ENCODE assay signal across 8 cellular contexts in genomic region chr22:26502688-26503561, GRCh38. TPM values are rescaled to one million over a fixed set of nuclear protein-coding genes. Genes with fewer than 3 reads are reported as not detected.
DNase-seq lines count a peak whose midpoint lies in the region; ATAC-seq, FAIRE-seq and TF ChIP-seq lines count a peak whose summit lies in the region.

No MANE protein-coding gene starts in this region.

- H3K27me3 ChIP-seq in OCI-LY3 (ENCODE audit: low read depth, low read length), result no peaks in the 10 kb centered on the region
- H3K27me3 ChIP-seq in foreskin keratinocyte, result no peaks in the 10 kb centered on the region

- no peaks in the 10 kb centered on the region for H4K20me1 ChIP-seq in OCI-LY3 (ENCODE audit: insufficient read depth, low read length)

- no peak for TF ChIP-seq POLR2A in H54 (IDR thresholded peaks at IDR 0.05; ENCODE audit: low read depth, low read length)

- peak overlapping the region; percentile 78 for H3K27ac Mint-ChIP-seq in activated T-helper 1 cell treated with anti-CD3 and anti-CD28 coated beads, Interleukin-12 subunit alpha, Interleukin-12 subunit beta, Interleukin-2, Interleukin-4 antibody, amounts not matched to agents 30 ng/mL and 10 ng/mL and 1 ng/mL, durations not matched to agents 14 hours and 24 hours and 36 hours

- peak overlapping the region; percentile 50 for H3K4me3 Mint-ChIP-seq in activated T-helper 1 cell treated with anti-CD3 and anti-CD28 coated beads, Interleukin-12 subunit alpha, Interleukin-12 subunit beta, Interleukin-2, Interleukin-4 antibody, amounts not matched to agents 30 ng/mL and 10 ng/mL and 1 ng/mL, durations not matched to agents 14 hours and 24 hours and 36 hours

- H3K9me3 Mint-ChIP-seq in activated T-helper 1 cell treated with anti-CD3 and anti-CD28 coated beads, Interleukin-12 subunit alpha, Interleukin-12 subunit beta, Interleukin-2, Interleukin-4 antibody, amounts not matched to agents 30 ng/mL and 10 ng/mL and 1 ng/mL, durations not matched to agents 14 hours and 24 hours and 36 hours, result no peaks in the 10 kb centered on the region

- TF ChIP-seq CTCF in OCI-LY3 (IDR thresholded peaks at IDR 0.05; ENCODE audit: low read depth, low read length) (peak; percentile 78), foreskin keratinocyte (conservative IDR thresholded peaks at IDR 0.05) (peak; percentile 66)

- H3K9me3 ChIP-seq in OCI-LY3 (ENCODE audit: insufficient read depth, low read length), result no peaks in the 10 kb centered on the region

- DNase-seq in Right ventricle myocardium inferior (ENCODE audit: missing footprints) (no peak), cardiac septum (ENCODE audit: low spot score) (no peak), foreskin keratinocyte (no peak), pons (ENCODE audit: low spot score) (peak; percentile 47), H54 (ENCODE audit: insufficient read length, low spot score) (no peak), NCI-H345 (lab: John Stamatoyannopoulos, UW) (no peak)
- DNase-seq in activated T-helper 1 cell treated with anti-CD3 and anti-CD28 coated beads, Interleukin-12 subunit alpha, Interleukin-12 subunit beta, Interleukin-2, Interleukin-4 antibody, amounts not matched to agents 30 ng/mL and 10 ng/mL and 1 ng/mL, durations not matched to agents 14 hours and 24 hours and 36 hours (ENCODE audit: low spot score), result peak; percentile 65

- peaks cover 60% of the 10 kb centered on the region for H3K36me3 ChIP-seq in OCI-LY3 (replicated peaks; ENCODE audit: low read depth, low read length)

- intact Hi-C loops in Right ventricle myocardium inferior (cut with DNase I) (loop anchor here (1.0 kb wide), 1 partner anchor 85 kb away; no protein-coding TSS in a partner anchor), cardiac septum (cut with DNase I) (no loop called here)
- intact Hi-C loops in activated T-helper 1 cell treated with anti-CD3 and anti-CD28 coated beads, Interleukin-12 subunit alpha, Interleukin-12 subunit beta, Interleukin-2, Interleukin-4 antibody, amounts not matched to agents 30 ng/mL and 10 ng/mL and 1 ng/mL, durations not matched to agents 14 hours and 24 hours and 36 hours (cut with micrococcal nuclease), result loop anchor here (1.0 kb wide), 2 partner anchors 9 to 162 kb away; partner anchors contain the start of gene TFIP11

- H3K27ac ChIP-seq in OCI-LY3 (ENCODE audit: low read length) (no peak overlapping the region), foreskin keratinocyte (no peak overlapping the region)

- H3K79me2 ChIP-seq in OCI-LY3 (ENCODE audit: low read length), result no peaks in the 10 kb centered on the region

- no peak overlapping the region for H2AFZ ChIP-seq in OCI-LY3 (ENCODE audit: low read depth, low read length)

- no peak overlapping the region for H3K9ac ChIP-seq in OCI-LY3 (ENCODE audit: low read length)

- H3K4me2 ChIP-seq in OCI-LY3 (ENCODE audit: low read length), result no peak overlapping the region

- H3K4me1 ChIP-seq in OCI-LY3 (ENCODE audit: low read length), result no peaks in the 10 kb centered on the region
- no peaks in the 10 kb centered on the region for H3K4me1 ChIP-seq in foreskin keratinocyte

- H3K4me1 Mint-ChIP-seq in activated T-helper 1 cell treated with anti-CD3 and anti-CD28 coated beads, Interleukin-12 subunit alpha, Interleukin-12 subunit beta, Interleukin-2, Interleukin-4 antibody, amounts not matched to agents 30 ng/mL and 10 ng/mL and 1 ng/mL, durations not matched to agents 14 hours and 24 hours and 36 hours (ENCODE audit: low read depth), result peaks cover 21% of the 10 kb centered on the region

- ATAC-seq in Right ventricle myocardium inferior, result peak; percentile 92
- no peak for ATAC-seq in foreskin keratinocyte

- H3K36me3 Mint-ChIP-seq in activated T-helper 1 cell treated with anti-CD3 and anti-CD28 coated beads, Interleukin-12 subunit alpha, Interleukin-12 subunit beta, Interleukin-2, Interleukin-4 antibody, amounts not matched to agents 30 ng/mL and 10 ng/mL and 1 ng/mL, durations not matched to agents 14 hours and 24 hours and 36 hours (ENCODE audit: low read depth), result peaks cover 62% of the 10 kb centered on the region

- no peaks in the 10 kb centered on the region for H3K27me3 Mint-ChIP-seq in activated T-helper 1 cell treated with anti-CD3 and anti-CD28 coated beads, Interleukin-12 subunit alpha, Interleukin-12 subunit beta, Interleukin-2, Interleukin-4 antibody, amounts not matched to agents 30 ng/mL and 10 ng/mL and 1 ng/mL, durations not matched to agents 14 hours and 24 hours and 36 hours (ENCODE audit: insufficient read depth)

- no peak overlapping the region for H3K4me3 ChIP-seq in OCI-LY3 (ENCODE audit: low read length)

- FAIRE-seq in H54 (lab: Jason Lieb, UNC), result no peak

RNA-seq across cellular contexts. Expression of gene TFIP11, which starts 9.3 kb away (rescaled TPM):
- total RNA-seq in Right ventricle myocardium inferior (20.3 TPM), cardiac septum (18.0 TPM), foreskin keratinocyte (27.4 and 28.2 TPM in 2 replicates)
- total RNA-seq in activated T-helper 1 cell treated with anti-CD3 and anti-CD28 coated beads, Interleukin-12 subunit alpha, Interleukin-12 subunit beta, Interleukin-2, Interleukin-4 antibody, amounts not matched to agents 30 ng/mL and 10 ng/mL and 1 ng/mL, durations not matched to agents 14 hours and 24 hours and 36 hours, result 57.2 and 58.1 TPM in 2 replicates
- polyA plus RNA-seq in foreskin keratinocyte, result 25.3 and 25.7 TPM in 2 replicates

RNA-seq across cellular contexts. Expression of gene SRRD, which starts 19.2 kb away (rescaled TPM):
- total RNA-seq in Right ventricle myocardium inferior (20.9 TPM), cardiac septum (14.5 TPM), foreskin keratinocyte (27.1 and 32.5 TPM in 2 replicates)
- 29.2 and 34.8 TPM in 2 replicates for total RNA-seq in activated T-helper 1 cell treated with anti-CD3 and anti-CD28 coated beads, Interleukin-12 subunit alpha, Interleukin-12 subunit beta, Interleukin-2, Interleukin-4 antibody, amounts not matched to agents 30 ng/mL and 10 ng/mL and 1 ng/mL, durations not matched to agents 14 hours and 24 hours and 36 hours
- 36.0 and 41.8 TPM in 2 replicates for polyA plus RNA-seq in foreskin keratinocyte

RNA-seq across cellular contexts. Expression of gene HPS4, which starts 19.3 kb away (rescaled TPM):
- total RNA-seq in Right ventricle myocardium inferior, result 8.5 TPM
- 11.9 TPM for total RNA-seq in cardiac septum
- 43.8 and 44.5 TPM in 2 replicates for total RNA-seq in activated T-helper 1 cell treated with anti-CD3 and anti-CD28 coated beads, Interleukin-12 subunit alpha, Interleukin-12 subunit beta, Interleukin-2, Interleukin-4 antibody, amounts not matched to agents 30 ng/mL and 10 ng/mL and 1 ng/mL, durations not matched to agents 14 hours and 24 hours and 36 hours
- total RNA-seq in foreskin keratinocyte, result 31.3 and 33.7 TPM in 2 replicates
- 13.1 and 14.7 TPM in 2 replicates for polyA plus RNA-seq in foreskin keratinocyte

Comparison
In these comparisons a context has a peak if more than half of its experiments do, and no peak if none do; other contexts are left out.
1. DNase-seq: peak in activated T-helper 1 cell treated with anti-CD3 and anti-CD28 coated beads, Interleukin-12 subunit alpha, Interleukin-12 subunit beta, Interleukin-2, Interleukin-4 antibody, amounts not matched to agents 30 ng/mL and 10 ng/mL and 1 ng/mL, durations not matched to agents 14 hours and 24 hours and 36 hours (single experiment) and pons (single experiment); none in Right ventricle myocardium inferior (single experiment), cardiac septum (single experiment), foreskin keratinocyte (0 of 2), H54 (single experiment) and NCI-H345 (single experiment).